9 cellular contexts compared by ENCODE assay signal in genomic region chr21:14875704-14876364, GRCh38.
DNase-seq lines count a peak whose midpoint lies in the region; ATAC-seq and TF ChIP-seq lines count a peak whose summit lies in the region.
"Had no signal": no experiment of that assay in that cellular context is flagged by ENCODE, and none has a peak within 500 bp of the region (broad histone marks: within the 10 kb centered on the region; RNA-seq: fewer than 3 reads in every experiment).

No MANE protein-coding gene starts in this region.

- H3T11ph ChIP-seq in H9 (ENCODE audit: low read length) = no peak overlapping the region

- no peak overlapping the region for H2AFZ ChIP-seq in H9 (ENCODE audit: low read length)

- no peak overlapping the region for H3K23ac ChIP-seq in H9 (ENCODE audit: insufficient read length, low read depth, low read length)

- no peak overlapping the region for H3K4me3 ChIP-seq in choroid plexus epithelial cell (ENCODE audit: low read depth, low read length)
- H3K4me3 ChIP-seq in esophagus squamous epithelium = no peak overlapping the region

- no peak overlapping the region for H4K5ac ChIP-seq in H9 (ENCODE audit: insufficient read length, low read depth, low read length)

- H3K27me3 ChIP-seq in H9 (ENCODE audit: insufficient read depth, low read length) (no peaks in the 10 kb centered on the region), esophagus squamous epithelium (no peaks in the 10 kb centered on the region)

- no peak overlapping the region for H3K56ac ChIP-seq in H9 (ENCODE audit: insufficient read length, low read depth, low read length)

- no peak overlapping the region for H4K91ac ChIP-seq in H9 (ENCODE audit: insufficient read length, low read depth, low read length)

- H3K4me1 ChIP-seq in H9 (ENCODE audit: insufficient read depth, low read length) (no peaks in the 10 kb centered on the region), esophagus squamous epithelium (peaks cover 4 to 79% (median 16%) of the 10 kb centered on the region in 3 donors)

- no peak for TF ChIP-seq POLR2A in esophagus squamous epithelium (IDR thresholded peaks at IDR 0.05)

- no peak overlapping the region for H2AK5ac ChIP-seq in H9 (ENCODE audit: insufficient read length, low read length)

- H3K4me2 ChIP-seq in H9 (ENCODE audit: insufficient read depth, insufficient read length, low read length) = no peak overlapping the region

- no peak overlapping the region for H3K27ac ChIP-seq in H9 (ENCODE audit: insufficient read length, low read depth, low read length)
- peak overlapping the region in 1 of 4 donors; percentile 41 for H3K27ac ChIP-seq in esophagus squamous epithelium
- H3K27ac ChIP-seq: C4-2B had no signal

- H3K4ac ChIP-seq in H9 (ENCODE audit: low read depth, low read length) = no peak overlapping the region

- H4K8ac ChIP-seq in H9 (replicated peaks; ENCODE audit: insufficient read length, low read depth, low read length) = no peak overlapping the region

- no peak overlapping the region for H2BK120ac ChIP-seq in H9 (ENCODE audit: low read depth, low read length, poor library complexity, severe bottlenecking)

- no peaks in the 10 kb centered on the region for H3K36me3 Mint-ChIP-seq in H9 (ENCODE audit: insufficient read depth in 1 of 3, low read depth in 3 of 3)

- H3K9me3 Mint-ChIP-seq in H9 = no peaks in the 10 kb centered on the region; a peak in 1 of 5 replicates

- no peak overlapping the region for H3K4me3 Mint-ChIP-seq in H9

- H2BK15ac ChIP-seq in H9 (ENCODE audit: low read depth, low read length) = no peak overlapping the region

- no peak overlapping the region for H2BK5ac ChIP-seq in H9 (ENCODE audit: insufficient read length, low read length)

- no peak overlapping the region for H2BK12ac ChIP-seq in H9 (ENCODE audit: insufficient read length, low read depth, low read length)

- H2BK20ac ChIP-seq in H9 (ENCODE audit: low read depth, low read length, poor library complexity, severe bottlenecking) = no peak overlapping the region

- peaks cover under 1% of the 10 kb centered on the region; the same call in 1 of the 2 replicates for H3K27me3 Mint-ChIP-seq in H9 (ENCODE audit: low read depth)

- intact Hi-C loops in esophagus squamous epithelium (cut with DNase I) = no loop called here

- H4K20me1 ChIP-seq in H9 (ENCODE audit: control insufficient read depth, insufficient read depth, insufficient read length) = no peaks in the 10 kb centered on the region

- H3K14ac ChIP-seq in H9 (ENCODE audit: insufficient read depth, low read length) = no peak overlapping the region

- no peak overlapping the region for H3K9ac ChIP-seq in H9 (ENCODE audit: extremely low read depth, insufficient read length, low read length)

- peaks cover 0 to 2% of the 10 kb centered on the region in 2 experiments; a peak in 2 of 4 replicates for H3K4me1 Mint-ChIP-seq in H9

- H3K9me3 ChIP-seq in H9 (ENCODE audit: control insufficient read depth, low read depth, low read length) (no peaks in the 10 kb centered on the region), esophagus squamous epithelium (no peaks in the 10 kb centered on the region)

- no peaks in the 10 kb centered on the region for H3K23me2 ChIP-seq in H9 (ENCODE audit: insufficient read length, low read depth, low read length, poor library complexity, severe bottlenecking)

- no peak for TF ChIP-seq CTCF in choroid plexus epithelial cell (conservative IDR thresholded peaks at IDR 0.05; ENCODE audit: low read depth, low read length)
- TF ChIP-seq CTCF in H9 (conservative IDR thresholded peaks at IDR 0.05) = no peak
- no peak for TF ChIP-seq CTCF in esophagus squamous epithelium (IDR thresholded peaks at IDR 0.05)

- WGBS in H9 (ENCODE audit: extremely low coverage, insufficient read length, low lambda C conversion rate) = no CpG with 5 or more reads among the region's 7 CpGs
- 75 to 76% methylated on average over 7 of the region's 7 CpGs for WGBS in esophagus squamous epithelium, 2 donors

- H3K79me1 ChIP-seq in H9 (ENCODE audit: insufficient read depth, low read depth, low read length, poor library complexity, severe bottlenecking) = no peaks in the 10 kb centered on the region

- H3K18ac ChIP-seq in H9 (ENCODE audit: insufficient read length, low read depth, low read length) = no peak overlapping the region

- no peak overlapping the region for H3K27ac Mint-ChIP-seq in H9

- no peaks in the 10 kb centered on the region for H3K79me2 ChIP-seq in H9 (ENCODE audit: insufficient read depth, low read length)

- ATAC-seq in GM19455 (IDR thresholded peaks at IDR 0.05; ENCODE audit: unreplicated experiment) (peak; percentile 67), HG03097 (IDR thresholded peaks at IDR 0.05; ENCODE audit: low FRiP score, unreplicated experiment) (peak; percentile 65)

- peak; percentile 16 for DNase-seq in DMS53 treated with DMSO at 0.1 percent for 48 hours (lab: John Stamatoyannopoulos, UW; ENCODE audit: unreplicated experiment)
- peak; percentile 64 for DNase-seq in choroid plexus epithelial cell (ENCODE audit: low read depth)
- no peak for DNase-seq in NCI-H2227 (lab: John Stamatoyannopoulos, UW; ENCODE audit: unreplicated experiment)
- DNase-seq in H9 = no peak
- DNase-seq in esophagus squamous epithelium (lab: John Stamatoyannopoulos, UW) = no peak
- no peak for DNase-seq in NCI-H2171 (lab: John Stamatoyannopoulos, UW)

- no peaks in the 10 kb centered on the region for H3K36me3 ChIP-seq in esophagus squamous epithelium

Comparison
In these comparisons a context has a peak if more than half of its experiments do, and no peak if none do; other contexts are left out.
1. DNase-seq: peak in DMS53 treated with DMSO at 0.1 percent for 48 hours (single experiment) and choroid plexus epithelial cell (single experiment); none in NCI-H2227 (single experiment), H9 (single experiment), esophagus squamous epithelium (single experiment) and NCI-H2171 (single experiment).